In the genomic region with DNA sequence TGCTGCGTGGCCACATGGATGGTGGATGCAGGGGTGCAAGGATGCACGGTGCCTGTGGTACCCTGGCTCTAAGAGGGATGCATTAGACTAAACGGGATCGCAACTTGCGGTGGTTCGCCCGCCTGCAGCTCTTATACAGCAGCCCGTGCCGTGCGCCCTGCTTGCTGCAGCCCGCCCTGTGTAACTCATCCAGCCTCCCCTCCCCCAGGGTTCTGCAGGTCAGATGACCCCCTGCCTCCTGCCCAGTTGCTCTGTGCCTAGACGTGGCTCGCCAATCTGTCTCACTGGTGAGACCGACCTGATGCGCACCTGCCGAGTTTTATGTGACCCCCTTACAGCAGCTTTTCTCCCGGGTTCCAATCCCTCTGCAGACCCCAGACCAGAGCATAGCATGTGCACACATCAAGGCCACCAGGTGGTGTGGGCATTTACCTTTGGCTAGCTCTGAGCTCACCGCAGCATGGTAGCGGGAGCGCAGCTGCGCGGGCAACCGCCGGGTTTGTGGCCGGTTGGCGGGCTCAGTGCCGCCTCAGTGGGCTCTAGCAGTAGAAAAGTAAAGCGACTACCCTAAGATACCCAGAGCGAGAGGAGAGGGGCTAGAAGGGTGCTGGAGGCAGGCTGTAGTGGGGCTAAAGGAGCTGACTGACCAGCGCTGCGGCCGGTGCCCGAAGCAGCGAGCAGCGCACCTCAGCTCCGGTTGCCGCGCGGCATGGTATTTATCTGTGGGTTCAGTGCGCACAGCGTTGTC, we compare ENCODE assay signal across 8 cellular contexts. TPM values are rescaled to one million over a fixed set of nuclear protein-coding genes. Genes with fewer than 3 reads are reported as not detected.
DNase-seq lines count a peak whose midpoint lies in the region; ATAC-seq and TF ChIP-seq lines count a peak whose summit lies in the region.

No MANE protein-coding gene starts in this region.

- no peak for ATAC-seq in stimulated activated naive CD8-positive, alpha-beta T cell treated with anti-CD3 and anti-CD28 coated beads, Interleukin-15, Interleukin-2, amounts not matched to agents 100 U/mL and 50 U/mL, for 24 hours
- no peak for ATAC-seq in HG02759 (IDR thresholded peaks at IDR 0.05; ENCODE audit: unreplicated experiment)
- ATAC-seq in HG02678 (IDR thresholded peaks at IDR 0.05; ENCODE audit: unreplicated experiment): no peak

- H3K27me3 Mint-ChIP-seq in stimulated activated naive CD8-positive, alpha-beta T cell treated with anti-CD3 and anti-CD28 coated beads, Interleukin-15, Interleukin-2, amounts not matched to agents 100 ng/mL and 50 ng/mL, for 24 hours: peaks cover 55% of the 10 kb centered on the region
- H3K27me3 Mint-ChIP-seq in mesothelial cell of epicardium (ENCODE audit: low read depth): peaks cover 86% of the 10 kb centered on the region

- peaks cover 50% of the 10 kb centered on the region for H3K4me1 Mint-ChIP-seq in stimulated activated naive CD8-positive, alpha-beta T cell treated with anti-CD3 and anti-CD28 coated beads, Interleukin-15, Interleukin-2, amounts not matched to agents 100 ng/mL and 50 ng/mL, for 24 hours (ENCODE audit: low read depth)
- H3K4me1 Mint-ChIP-seq in mesothelial cell of epicardium: peaks cover 38% of the 10 kb centered on the region

- DNase-seq in stimulated activated naive CD8-positive, alpha-beta T cell treated with anti-CD3 and anti-CD28 coated beads, Interleukin-15, Interleukin-2, amounts not matched to agents 100 U/mL and 50 U/mL, for 24 hours: no peak
- no peak for DNase-seq in brain microvascular endothelial cell
- no peak for DNase-seq in mesothelial cell of epicardium (ENCODE audit: low spot score in 2 of 2, unreplicated experiment in 2 of 2)
- DNase-seq in COLO668 (lab: John Stamatoyannopoulos, UW; ENCODE audit: unreplicated experiment): no peak
- no peak for DNase-seq in AG08396 (ENCODE audit: low spot score)

- in situ Hi-C loops in brain microvascular endothelial cell (cut with HindIII; ENCODE audit: low pct_ligation_motif_present, low sequenced_read_pairs): loop anchor here (25.0 kb wide), 1 partner anchor 361 kb away; no protein-coding TSS in a partner anchor

- peaks cover 29% of the 10 kb centered on the region for H3K27me3 ChIP-seq in brain microvascular endothelial cell (replicated peaks)

- no peak for TF ChIP-seq CTCF in brain microvascular endothelial cell (IDR thresholded peaks at IDR 0.05; ENCODE audit: low read depth, low read length, missing control alignments)
- TF ChIP-seq CTCF in mesothelial cell of epicardium (IDR thresholded peaks at IDR 0.05; ENCODE audit: unreplicated experiment): no peak

- H3K9me3 Mint-ChIP-seq in stimulated activated naive CD8-positive, alpha-beta T cell treated with anti-CD3 and anti-CD28 coated beads, Interleukin-15, Interleukin-2, amounts not matched to agents 100 ng/mL and 50 ng/mL, for 24 hours: no peaks in the 10 kb centered on the region
- H3K9me3 Mint-ChIP-seq in mesothelial cell of epicardium: no peaks in the 10 kb centered on the region

- peak overlapping the region; percentile 83 for H3K4me3 Mint-ChIP-seq in stimulated activated naive CD8-positive, alpha-beta T cell treated with anti-CD3 and anti-CD28 coated beads, Interleukin-15, Interleukin-2, amounts not matched to agents 100 ng/mL and 50 ng/mL, for 24 hours
- peak overlapping the region; percentile 83 for H3K4me3 Mint-ChIP-seq in mesothelial cell of epicardium

- no peak overlapping the region for H3K27ac Mint-ChIP-seq in stimulated activated naive CD8-positive, alpha-beta T cell treated with anti-CD3 and anti-CD28 coated beads, Interleukin-15, Interleukin-2, amounts not matched to agents 100 ng/mL and 50 ng/mL, for 24 hours
- H3K27ac Mint-ChIP-seq in mesothelial cell of epicardium: no peak overlapping the region

- peaks cover 4% of the 10 kb centered on the region for H3K36me3 Mint-ChIP-seq in stimulated activated naive CD8-positive, alpha-beta T cell treated with anti-CD3 and anti-CD28 coated beads, Interleukin-15, Interleukin-2, amounts not matched to agents 100 ng/mL and 50 ng/mL, for 24 hours (ENCODE audit: low read depth)
- H3K36me3 Mint-ChIP-seq in mesothelial cell of epicardium: no peaks in the 10 kb centered on the region

- H3K27ac ChIP-seq in brain microvascular endothelial cell: no peak overlapping the region

- peak overlapping the region; percentile 74 for H3K4me3 ChIP-seq in brain microvascular endothelial cell (ENCODE audit: low read depth, low read length)

- no peaks in the 10 kb centered on the region for H3K36me3 ChIP-seq in brain microvascular endothelial cell (replicated peaks)

RNA-seq across cellular contexts. Expression of a gene that starts 0.7 kb away (rescaled TPM):
- total RNA-seq in mesothelial cell of epicardium: 5.8 to 6.3 TPM (median 5.9 TPM) in 3 replicates

RNA-seq across cellular contexts. Expression of a gene that starts 1.1 kb away (rescaled TPM):
- total RNA-seq in mesothelial cell of epicardium: 1,218 to 1,240 TPM (median 1,226 TPM) in 3 replicates
